11 cellular contexts compared by ENCODE assay signal in the genomic region with DNA sequence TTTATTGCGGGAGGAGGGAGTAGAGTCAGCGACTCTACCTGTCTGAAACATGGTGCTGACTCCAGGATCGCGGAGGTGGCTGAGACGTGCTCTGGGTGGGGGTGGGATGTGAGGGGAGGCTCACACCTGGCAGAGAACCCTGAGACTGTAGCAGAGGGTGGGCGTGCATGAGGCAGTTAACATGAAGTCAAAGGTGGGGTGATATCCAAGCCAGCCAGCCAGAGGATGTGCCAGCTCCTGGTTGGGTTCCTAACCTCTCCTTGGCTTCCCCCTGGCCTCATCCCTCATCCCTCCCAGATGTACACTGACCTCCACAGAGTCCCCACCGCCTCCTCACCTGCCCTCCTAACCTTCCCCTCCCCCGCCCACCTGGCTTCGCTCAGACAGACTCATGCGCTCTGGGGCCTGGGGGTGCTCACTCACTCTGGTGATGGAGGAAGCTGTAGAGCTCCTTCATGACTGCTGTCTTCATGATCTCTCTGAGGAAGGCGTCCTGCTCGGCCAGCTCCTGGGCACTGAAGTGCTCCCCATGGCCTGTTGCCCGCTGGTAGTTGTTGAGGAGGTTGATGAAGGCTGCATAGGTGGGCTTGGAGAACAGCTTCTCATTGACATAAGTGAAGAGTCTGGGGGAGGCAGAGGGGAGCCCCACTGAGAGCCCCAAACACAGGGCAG. TPM values are rescaled to one million over a fixed set of nuclear protein-coding genes. Genes with fewer than 3 reads are reported as not detected.
DNase-seq lines count a peak whose midpoint lies in the region; ATAC-seq and TF ChIP-seq lines count a peak whose summit lies in the region.
"Had no signal": no experiment of that assay in that cellular context is flagged by ENCODE, and none has a peak within 500 bp of the region (broad histone marks: within the 10 kb centered on the region; RNA-seq: fewer than 3 reads in every experiment).

No MANE protein-coding gene starts in this region.

- H3K9ac ChIP-seq in MM.1S (ENCODE audit: low read length): no peak overlapping the region

- H3K4me3 ChIP-seq in heart left ventricle (no peak overlapping the region), psoas muscle (no peak overlapping the region), aorta (ENCODE audit: low read length in 2 of 2) (no peak overlapping the region), MM.1S (ENCODE audit: low read length) (no peak overlapping the region)

- H3K4me2 ChIP-seq in MM.1S (ENCODE audit: low read depth, low read length): no peak overlapping the region

- H3K27me3 ChIP-seq in heart left ventricle: no peaks in the 10 kb centered on the region
- H3K27me3 ChIP-seq in psoas muscle (ENCODE audit: insufficient read depth in 3 of 3, low read length in 2 of 3): no peaks in the 10 kb centered on the region
- H3K27me3 ChIP-seq in aorta (ENCODE audit: control insufficient read depth in 1 of 2, insufficient read depth in 2 of 2, low read length in 1 of 2): no peaks in the 10 kb centered on the region
- H3K27me3 ChIP-seq in MM.1S (replicated peaks; ENCODE audit: insufficient read depth, low read length): no peaks in the 10 kb centered on the region

- no peak for DNase-seq in Right ventricle myocardium inferior (ENCODE audit: missing footprints)
- DNase-seq in cardiac septum (ENCODE audit: low spot score): no peak
- no peak for DNase-seq in heart left ventricle
- DNase-seq in psoas muscle: peak; percentile 32 to 58
- DNase-seq in aorta: no peak
- no peak for DNase-seq in SHP77 (lab: John Stamatoyannopoulos, UW)
- no peak for DNase-seq in MM.1S
- DNase-seq in stimulated activated effector memory CD8-positive, alpha-beta T cell treated with anti-CD3 and anti-CD28 coated beads, Interleukin-12 subunit alpha, Interleukin-12 subunit beta, amount 100 ng/mL, for 72 hours (ENCODE audit: low spot score in 2 of 2): no peak
- DNase-seq: DMS 273 treated with DMSO at 0.1 percent for 48 hours had no signal

- no peak overlapping the region for H2AFZ ChIP-seq in MM.1S (ENCODE audit: low read length)

- ATAC-seq in Right ventricle myocardium inferior (peak; percentile 1), heart left ventricle (peak in 2 of 4 donors; percentile 0 to 1), psoas muscle (peak; percentile 1 to 5 (median 2)), aorta (ENCODE audit: low FRiP score) (peak; percentile 8)
- ATAC-seq in stimulated activated effector memory CD8-positive, alpha-beta T cell treated with anti-CD3 and anti-CD28 coated beads, Interleukin-12 subunit alpha, Interleukin-12 subunit beta, amount 100 ng/mL, for 72 hours: no peak

- peaks cover 7% of the 10 kb centered on the region for H3K36me3 Mint-ChIP-seq in stimulated activated effector memory CD8-positive, alpha-beta T cell treated with anti-CD3 and anti-CD28 coated beads, Interleukin-12 subunit alpha, Interleukin-12 subunit beta, amount 100 ng/mL, for 72 hours

- WGBS in heart left ventricle, 4 donors: 71 to 80% (median 78%) methylated on average over 13 of the region's 13 CpGs
- 75 to 83% (median 78%) methylated on average over 13 of the region's 13 CpGs for WGBS in psoas muscle, 3 donors
- 67% methylated on average over 13 of the region's 13 CpGs for WGBS in aorta, 2 donors

- no peaks in the 10 kb centered on the region for H3F3A ChIP-seq in MM.1S (ENCODE audit: insufficient read depth, low read length)

- no peak for TF ChIP-seq POLR2A in heart left ventricle (IDR thresholded peaks at IDR 0.05)

- peaks cover 0 to 6% (median 0%) of the 10 kb centered on the region in 9 donors for H3K36me3 ChIP-seq in heart left ventricle
- H3K36me3 ChIP-seq in psoas muscle (ENCODE audit: insufficient read depth in 1 of 2, low read depth in 1 of 2): peaks cover 0 to 9% of the 10 kb centered on the region in 2 donors
- H3K36me3 ChIP-seq in aorta (ENCODE audit: control insufficient read depth in 1 of 2, insufficient read depth in 2 of 2, low read length in 1 of 2): no peaks in the 10 kb centered on the region
- no peaks in the 10 kb centered on the region for H3K36me3 ChIP-seq in MM.1S (replicated peaks; ENCODE audit: insufficient read depth, low read length)

- peak overlapping the region in 11 of 12 donors; percentile 3 to 95 (median 90) for H3K27ac ChIP-seq in heart left ventricle
- no peak overlapping the region for H3K27ac ChIP-seq in psoas muscle
- no peak overlapping the region for H3K27ac ChIP-seq in aorta (ENCODE audit: low read depth in 1 of 2, low read length in 2 of 2)
- no peak overlapping the region for H3K27ac ChIP-seq in MM.1S (ENCODE audit: low read length)

- TF ChIP-seq CTCF in heart left ventricle (IDR thresholded peaks at IDR 0.05) (no peak), psoas muscle (IDR thresholded peaks at IDR 0.05) (no peak), MM.1S (IDR thresholded peaks at IDR 0.05; ENCODE audit: low read length) (no peak)

- no peaks in the 10 kb centered on the region for H3K9me2 ChIP-seq in MM.1S (replicated peaks; ENCODE audit: insufficient read depth, low read length)

- H3K27ac Mint-ChIP-seq in stimulated activated effector memory CD8-positive, alpha-beta T cell treated with anti-CD3 and anti-CD28 coated beads, Interleukin-12 subunit alpha, Interleukin-12 subunit beta, amount 100 ng/mL, for 72 hours: no peak overlapping the region
- H3K27ac Mint-ChIP-seq: activated T-helper 2 cell treated with anti-CD3 and anti-CD28 coated beads, Interferon-gamma antibody, Interleukin-2, Interleukin-4, amounts not matched to agents 10 μg/mL and 5 μg/mL and 100 μg/mL, durations not matched to agents 14 hours and 24 hours and 36 hours had no signal

- intact Hi-C loops in Right ventricle myocardium inferior (cut with DNase I): loop anchor here (1.0 to 10.0 kb wide), 4 partner anchors 21 to 249 kb away; partner anchors contain the start of gene TMEM106C
- intact Hi-C loops in cardiac septum (cut with DNase I): loop anchor here (1.0 to 2.0 kb wide), 2 partner anchors 49 to 63 kb away; no protein-coding TSS in a partner anchor
- intact Hi-C loops in heart left ventricle (cut with DNase I): loop anchor here (1.0 to 10.0 kb wide), 15 partner anchors 41 to 249 kb away; partner anchors contain the start of genes RAPGEF3 (in 3 of the 10) and TMEM106C (in 2 of the 10)
- intact Hi-C loops in psoas muscle (cut with DNase I): loop anchor here (1.0 to 5.0 kb wide), 6 partner anchors 46 to 236 kb away; no protein-coding TSS in a partner anchor
- intact Hi-C loops in aorta (cut with DNase I): loop anchor here (1.0 to 10.0 kb wide), 7 partner anchors 21 to 239 kb away; no protein-coding TSS in a partner anchor

- H3K4me1 Mint-ChIP-seq in stimulated activated effector memory CD8-positive, alpha-beta T cell treated with anti-CD3 and anti-CD28 coated beads, Interleukin-12 subunit alpha, Interleukin-12 subunit beta, amount 100 ng/mL, for 72 hours: peaks cover 19% of the 10 kb centered on the region

- no peaks in the 10 kb centered on the region for H3K79me2 ChIP-seq in MM.1S (ENCODE audit: low read length)

- H3K4me1 ChIP-seq in heart left ventricle (peaks cover 7 to 48% (median 44%) of the 10 kb centered on the region in 12 donors), psoas muscle (peaks cover 27% of the 10 kb centered on the region), aorta (ENCODE audit: control insufficient read depth in 1 of 2, insufficient read depth in 2 of 2, low read length in 2 of 2) (peaks cover 0 to 3% of the 10 kb centered on the region in 2 donors), MM.1S (ENCODE audit: low read length) (peaks cover 11% of the 10 kb centered on the region)

- no peak overlapping the region for H3K4me3 Mint-ChIP-seq in stimulated activated effector memory CD8-positive, alpha-beta T cell treated with anti-CD3 and anti-CD28 coated beads, Interleukin-12 subunit alpha, Interleukin-12 subunit beta, amount 100 ng/mL, for 72 hours

- no peaks in the 10 kb centered on the region for H3K9me3 ChIP-seq in heart left ventricle
- H3K9me3 ChIP-seq in psoas muscle: no peaks in the 10 kb centered on the region
- no peaks in the 10 kb centered on the region for H3K9me3 ChIP-seq in aorta (ENCODE audit: control insufficient read depth, low read length)
- H3K9me3 ChIP-seq in MM.1S (replicated peaks; ENCODE audit: insufficient read depth, low read length): no peaks in the 10 kb centered on the region

- no peaks in the 10 kb centered on the region for H3K9me3 Mint-ChIP-seq in stimulated activated effector memory CD8-positive, alpha-beta T cell treated with anti-CD3 and anti-CD28 coated beads, Interleukin-12 subunit alpha, Interleukin-12 subunit beta, amount 100 ng/mL, for 72 hours
- H3K9me3 Mint-ChIP-seq: activated T-helper 2 cell treated with anti-CD3 and anti-CD28 coated beads, Interferon-gamma antibody, Interleukin-2, Interleukin-4, amounts not matched to agents 10 μg/mL and 5 μg/mL and 100 μg/mL, durations not matched to agents 14 hours and 24 hours and 36 hours had no signal

- H4K20me1 ChIP-seq in MM.1S (ENCODE audit: insufficient read depth, low read length): no peaks in the 10 kb centered on the region

RNA-seq across cellular contexts. Expression of gene ENDOU, which starts 9.3 kb away (rescaled TPM):
- total RNA-seq in Right ventricle myocardium inferior (not detected), cardiac septum (0.24 TPM), heart left ventricle (1 to 10 TPM in 1 of 9 donors, under 1 TPM in 4, not detected in 4; 0.12 to 2.5 (median 0.27) TPM), psoas muscle (under 1 TPM in 2 of 4 donors, not detected in 2; 0.13 to 0.15 TPM), aorta (1 to 10 TPM in 1 of 2 donors, under 1 TPM in 1; 0.29 to 1.7 TPM)
- polyA plus RNA-seq in heart left ventricle (under 1 TPM; 0.08 to 0.42 TPM), psoas muscle (under 1 TPM in 2 of 3 donors, not detected in 1; 0.25 to 0.82 TPM), aorta (under 1 TPM in 1 of 2 donors, not detected in 1; 0.74 TPM)
- total RNA-seq: activated T-helper 2 cell treated with anti-CD3 and anti-CD28 coated beads, Interferon-gamma antibody, Interleukin-2, Interleukin-4, amounts not matched to agents 10 μg/mL and 5 μg/mL and 100 μg/mL, durations not matched to agents 14 hours and 24 hours and 36 hours; temporal lobe had no signal

RNA-seq across cellular contexts. Expression of gene RPAP3, which starts 10.2 kb away (rescaled TPM):
- total RNA-seq in Right ventricle myocardium inferior (24.4 TPM), cardiac septum (21.0 TPM), heart left ventricle (10 to 100 TPM; 11.1 to 25.2 (median 22.3) TPM), psoas muscle (10 to 100 TPM; 24.1 to 28.5 (median 27.4) TPM), aorta (10 to 100 TPM; 18.6 to 22.7 TPM)
- polyA plus RNA-seq in heart left ventricle (10 to 100 TPM in 1 of 2 donors, 1 to 10 TPM in 1; 7.2 to 15.5 TPM), psoas muscle (10 to 100 TPM; 18.8 to 43.2 (median 20.9) TPM), aorta (1 to 10 TPM; 4.6 to 7.8 TPM)

RNA-seq across cellular contexts. Expression of gene RAPGEF3, which starts 42.7 kb away (rescaled TPM):
- total RNA-seq in Right ventricle myocardium inferior (37.3 TPM), cardiac septum (26.3 TPM), heart left ventricle (10 to 100 TPM; 14.5 to 47.8 (median 23.9) TPM), psoas muscle (10 to 100 TPM in 2 of 4 donors, 1 to 10 TPM in 2; 5.1 to 28.8 (median 11.7) TPM), aorta (100 to 1,000 TPM in 1 of 2 donors, 10 to 100 TPM in 1; 39.2 to 139 TPM)
- polyA plus RNA-seq in heart left ventricle (10 to 100 TPM; 18.6 to 62.1 TPM), psoas muscle (10 to 100 TPM; 11.7 to 29.9 (median 15.0) TPM), aorta (100 to 1,000 TPM in 1 of 2 donors, 1 to 10 TPM in 1; 3.1 to 149 TPM)

RNA-seq across cellular contexts. Expression of gene SLC48A1, which starts 57.0 kb away (rescaled TPM):
- total RNA-seq in Right ventricle myocardium inferior: 23.2 TPM
- total RNA-seq in cardiac septum: 20.7 TPM
- total RNA-seq in heart left ventricle: 10 to 100 TPM; 17.6 to 68.2 (median 23.9) TPM
- polyA plus RNA-seq in heart left ventricle: 10 to 100 TPM; 13.0 to 16.5 TPM
- total RNA-seq in psoas muscle: 10 to 100 TPM; 21.8 to 28.7 (median 27.3) TPM
- 10 to 100 TPM; 12.7 to 23.5 (median 19.6) TPM for polyA plus RNA-seq in psoas muscle
- 10 to 100 TPM; 35.7 to 51.3 TPM for total RNA-seq in aorta
- 10 to 100 TPM; 19.7 to 33.6 TPM for polyA plus RNA-seq in aorta

Comparison
In these comparisons a context has a peak if more than half of its experiments do, and no peak if none do; other contexts are left out.
1. DNase-seq: peak in psoas muscle (2 of 2); none in Right ventricle myocardium inferior (single experiment), cardiac septum (single experiment), heart left ventricle (0 of 5), aorta (0 of 2), SHP77 (0 of 2), MM.1S (single experiment) and stimulated activated effector memory CD8-positive, alpha-beta T cell treated with anti-CD3 and anti-CD28 coated beads, Interleukin-12 subunit alpha, Interleukin-12 subunit beta, amount 100 ng/mL, for 72 hours (0 of 2).
2. H3K27ac ChIP-seq: peak in heart left ventricle (11 of 12); none in psoas muscle (single experiment), aorta (0 of 2) and MM.1S (single experiment).